ENCODE assay signal across 1 cellular context in genomic region chr14:103574707-103575285, GRCh38.
TF ChIP-seq lines count a peak whose summit lies in the region.

No MANE protein-coding gene starts in this region.

TF ChIP-seq in GM12878, 131 proteins besides CTCF, POLR2A, EP300 and RAD21:
- TF ChIP-seq BCL3 (IDR thresholded peaks at IDR 0.05; ENCODE audit: borderline replicate concordance, insufficient read depth, low read depth, low read length, poor library complexity, severe bottlenecking) (peak; percentile 82), STAT3 (IDR thresholded peaks at IDR 0.05; ENCODE audit: low read depth, low read length) (no peak), TCF3 (IDR thresholded peaks at IDR 0.05; ENCODE audit: borderline replicate concordance, insufficient read depth, low read depth, low read length) (peak; percentile 59; the same call in 1 of the 2 replicates)
TF ChIP-seq in GM12878: peak in this region for 2.
